Comparison of ENCODE assay signal across 23 cellular contexts in the genomic region with DNA sequence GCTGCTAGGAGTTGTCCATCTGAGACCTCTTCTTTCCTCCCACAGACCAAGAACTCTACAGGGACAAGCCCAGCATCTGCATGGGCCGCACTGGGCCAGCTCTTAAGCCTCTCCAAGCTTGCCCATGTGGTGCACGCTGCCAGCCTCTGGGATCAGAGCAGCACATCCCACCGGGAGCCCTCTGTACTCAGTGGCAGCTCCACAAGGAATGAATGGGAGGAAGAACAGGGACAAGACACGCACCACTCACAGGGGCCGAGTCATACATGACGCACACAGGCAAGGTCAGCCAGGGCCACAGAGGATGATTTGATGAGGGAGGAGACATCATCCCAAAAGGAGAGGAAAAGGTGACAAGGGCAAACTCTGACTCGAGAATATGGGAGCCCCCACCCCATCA.
"Had no signal": no experiment of that assay in that cellular context is flagged by ENCODE, and none has a peak within 500 bp of the region (broad histone marks: within the 10 kb centered on the region; RNA-seq: fewer than 3 reads in every experiment).

No MANE protein-coding gene starts in this region.

- H3K27me3 Mint-ChIP-seq: natural killer cell treated with Interleukin-12 subunit alpha and Interleukin-12 subunit beta and Interleukin-15 and Interleukin-18, amount 100 ng/mL, for 72 hours had no signal

- H3K79me2 ChIP-seq: hepatocyte had no signal

- H3K36me3 Mint-ChIP-seq: natural killer cell treated with Interleukin-12 subunit alpha and Interleukin-12 subunit beta and Interleukin-15 and Interleukin-18, amount 100 ng/mL, for 72 hours had no signal

- H3K4me1 ChIP-seq: pancreas, stomach, transverse colon had no signal

- DNase-seq: effector CD4-positive, alpha-beta T cell; endodermal cell; kidney; left cardiac atrium; left ventricle myocardium superior; mesenchymal stem cell; midbrain; occipital lobe; pancreas; small intestine; stimulated activated CD4-positive, alpha-beta T cell treated with anti-CD3 and anti-CD28 coated beads, Interleukin-12 subunit alpha, Interleukin-12 subunit beta, amount 100 ng/mL, for 4 hours; stimulated activated naive CD4-positive, alpha-beta T cell; stomach; substantia nigra; transverse colon had no signal

- H3K27me3 ChIP-seq: hepatocyte, neural progenitor cell, pancreas, stomach, transverse colon had no signal

- H2AFZ ChIP-seq: hepatocyte, neural progenitor cell had no signal

- H3K9me3 Mint-ChIP-seq: endodermal cell; natural killer cell treated with Interleukin-12 subunit alpha and Interleukin-12 subunit beta and Interleukin-15 and Interleukin-18, amount 100 ng/mL, for 72 hours; neural progenitor cell had no signal

- H3K4me2 ChIP-seq: hepatocyte, neural progenitor cell had no signal

- H3K4me3 ChIP-seq: coronary artery, hepatocyte, lung, neural progenitor cell, pancreas, stomach, thoracic aorta, transverse colon had no signal

- H3K27ac Mint-ChIP-seq: endodermal cell; natural killer cell treated with Interleukin-12 subunit alpha and Interleukin-12 subunit beta and Interleukin-15 and Interleukin-18, amount 100 ng/mL, for 72 hours; neural progenitor cell; progenitor cell of endocrine pancreas had no signal

- ATAC-seq: left cardiac atrium; left ventricle myocardium superior; natural killer cell treated with Interleukin-12 subunit alpha and Interleukin-12 subunit beta and Interleukin-15 and Interleukin-18, amount 100 ng/mL, for 72 hours; pancreas; right cardiac atrium had no signal

- H3K27ac ChIP-seq: coronary artery, hepatocyte, neural progenitor cell, pancreas, stomach, thoracic aorta, transverse colon had no signal

- H3K9me3 ChIP-seq: pancreas, thoracic aorta, transverse colon had no signal

- H3K9ac ChIP-seq: neural progenitor cell had no signal

- H3K4me3 Mint-ChIP-seq: endodermal cell; natural killer cell treated with Interleukin-12 subunit alpha and Interleukin-12 subunit beta and Interleukin-15 and Interleukin-18, amount 100 ng/mL, for 72 hours; neural progenitor cell had no signal

- H3K36me3 ChIP-seq: neural progenitor cell, pancreas, thoracic aorta, transverse colon had no signal

- H3K4me1 Mint-ChIP-seq: endodermal cell had no signal
